Comparison of ENCODE assay signal across 28 cellular contexts in genomic region chr2:32457814-32458213, GRCh38.
"Had no signal": no experiment of that assay in that cellular context is flagged by ENCODE, and none has a peak within 500 bp of the region (broad histone marks: within the 10 kb centered on the region; RNA-seq: fewer than 3 reads in every experiment).

No MANE protein-coding gene starts in this region.

- H3K4me3 Mint-ChIP-seq: activated CD4-positive, alpha-beta memory T cell treated with anti-CD3 and anti-CD28 coated beads for 36 hours; activated CD4-positive, alpha-beta T cell treated with anti-CD3 and anti-CD28 coated beads, Interleukin-2, amount 10 ng/mL, durations not matched to agents 7 days and 5 days; activated naive CD4-positive, alpha-beta T cell treated with anti-CD3 and anti-CD28 coated beads, Interleukin-2, amount 50 U/mL, for 24 hours; activated T-cell treated with anti-CD3 and anti-CD28 coated beads, Interleukin-2, amount 50 U/mL, for 72 hours; brain had no signal

- ATAC-seq: activated T-cell treated with anti-CD3 and anti-CD28 coated beads, Interleukin-2, amount 50 U/mL, for 72 hours; Right ventricle myocardium inferior; SK-N-SH treated with all-trans-retinoic acid at 6 μM for 48 hours had no signal

- H3K27ac Mint-ChIP-seq: activated CD4-positive, alpha-beta memory T cell treated with anti-CD3 and anti-CD28 coated beads for 36 hours; activated CD4-positive, alpha-beta T cell treated with anti-CD3 and anti-CD28 coated beads, Interleukin-2, amount 10 ng/mL, durations not matched to agents 7 days and 5 days; activated T-helper 2 cell treated with anti-CD3 and anti-CD28 coated beads, Interferon-gamma antibody, Interleukin-2, Interleukin-4, amounts not matched to agents 10 μg/mL and 5 μg/mL and 100 μg/mL, durations not matched to agents 14 hours and 24 hours and 36 hours; brain had no signal

- H3K27me3 Mint-ChIP-seq: activated CD4-positive, alpha-beta memory T cell treated with anti-CD3 and anti-CD28 coated beads for 36 hours; activated CD4-positive, alpha-beta T cell treated with anti-CD3 and anti-CD28 coated beads, Interleukin-2, amount 10 ng/mL, durations not matched to agents 7 days and 5 days; activated naive CD4-positive, alpha-beta T cell treated with anti-CD3 and anti-CD28 coated beads, Interleukin-2, amount 50 U/mL, for 24 hours; brain had no signal

- FAIRE-seq: bronchial epithelial cell, RCC 7860 had no signal

- H3K9me3 Mint-ChIP-seq: activated CD4-positive, alpha-beta memory T cell treated with anti-CD3 and anti-CD28 coated beads for 36 hours; activated CD4-positive, alpha-beta T cell treated with anti-CD3 and anti-CD28 coated beads, Interleukin-2, amount 10 ng/mL, durations not matched to agents 7 days and 5 days; activated naive CD4-positive, alpha-beta T cell treated with anti-CD3 and anti-CD28 coated beads, Interleukin-2, amount 50 U/mL, for 24 hours; activated T-cell treated with anti-CD3 and anti-CD28 coated beads, Interleukin-2, amount 50 U/mL, for 72 hours; activated T-helper 2 cell treated with anti-CD3 and anti-CD28 coated beads, Interferon-gamma antibody, Interleukin-2, Interleukin-4, amounts not matched to agents 10 μg/mL and 5 μg/mL and 100 μg/mL, durations not matched to agents 14 hours and 24 hours and 36 hours had no signal

- H3K27ac ChIP-seq: PC-9, RWPE1 had no signal

- DNase-seq: activated CD4-positive, alpha-beta memory T cell treated with anti-CD3 and anti-CD28 coated beads for 36 hours; activated CD4-positive, alpha-beta T cell treated with anti-CD3 and anti-CD28 coated beads, Interleukin-2, amount 10 ng/mL, durations not matched to agents 7 days and 5 days; activated gamma-delta T cell; activated naive CD4-positive, alpha-beta T cell treated with Interleukin-2 at 50 U/mL for 16 hours; activated T-cell treated with anti-CD3 and anti-CD28 coated beads, Interleukin-2, amount 50 U/mL, for 1 hour; activated T-cell treated with anti-CD3 and anti-CD28 coated beads, Interleukin-2, amount 50 U/mL, for 72 hours; anterior cingulate cortex; caudate nucleus; NCI-H1105; NCI-H1417 treated with DMSO at 0.1 percent for 48 hours; NCI-H1930; NCI-H2081 treated with DMSO at 0.1 percent for 48 hours; NCI-H226; NCI-H446 treated with DMSO at 0.1 percent for 48 hours; NCI-H524; NCI-H69; PC-9; SIG-M5; T-helper 1 cell; T1000 had no signal

- H3K4me3 ChIP-seq: PC-9 had no signal
